19 cellular contexts compared by ENCODE assay signal in genomic region chr2:71492112-71492511, GRCh38. TPM values are rescaled to one million over a fixed set of nuclear protein-coding genes. Genes with fewer than 3 reads are reported as not detected.
DNase-seq lines count a peak whose midpoint lies in the region; ATAC-seq and TF ChIP-seq lines count a peak whose summit lies in the region.
"Had no signal": no experiment of that assay in that cellular context is flagged by ENCODE, and none has a peak within 500 bp of the region (broad histone marks: within the 10 kb centered on the region; RNA-seq: fewer than 3 reads in every experiment).

No MANE protein-coding gene starts in this region.

- TF ChIP-seq CTCF in coronary artery (IDR thresholded peaks at IDR 0.05): no peak

- H3K36me3 ChIP-seq in H7 (replicated peaks; ENCODE audit: control insufficient read depth, insufficient read depth, low read length): no peaks in the 10 kb centered on the region
- H3K36me3 ChIP-seq: SJSA1, WERI-Rb-1 had no signal

- peak overlapping the region; percentile 61 for H3K27ac ChIP-seq in right cardiac atrium (ENCODE audit: low read length)
- H3K27ac ChIP-seq in coronary artery: no peak overlapping the region
- H3K27ac ChIP-seq: BLaER1 treated with 17β-estradiol and CSF1 and Interleukin-3, amounts not matched to agents 10 nM and 100 nM; SJSA1; WERI-Rb-1 had no signal

- H3K27me3 ChIP-seq in right cardiac atrium (ENCODE audit: control insufficient read depth, insufficient read depth) (no peaks in the 10 kb centered on the region), H7 (ENCODE audit: control insufficient read depth, insufficient read depth, low read length) (no peaks in the 10 kb centered on the region)
- H3K27me3 ChIP-seq: BLaER1 treated with 17β-estradiol and CSF1 and Interleukin-3, amounts not matched to agents 10 nM and 100 nM; SJSA1 had no signal

- ATAC-seq in right cardiac atrium: peak; percentile 43 to 59
- ATAC-seq: T-helper 17 cell had no signal

- DNase-seq in LHCN-M2 (ENCODE audit: low read depth) (peak; percentile 72), dermis blood vessel endothelial cell (peak; percentile 98), right cardiac atrium (no peak), pulmonary artery endothelial cell (ENCODE audit: low read depth, low spot score) (peak; percentile 99), coronary artery (ENCODE audit: low spot score) (no peak), H7 (no peak), AG08396 (ENCODE audit: low spot score) (no peak)
- no peak for DNase-seq in stimulated activated naive CD4-positive, alpha-beta T cell (lab: John Stamatoyannopoulos, UW)
- DNase-seq: activated effector memory CD4-positive, alpha-beta T cell treated with anti-CD3 and anti-CD28 coated beads, Interleukin-2, amount 50 U/mL, for 16 hours; amniotic stem cell; NCI-H1417; NCI-H748 treated with DMSO at 0.1 percent for 48 hours; occipital lobe; OCI-M1; stimulated activated CD4-positive, alpha-beta T cell treated with anti-CD3 and anti-CD28 coated beads, Interleukin-2, amount 100 ng/mL, for 48 hours; T-helper 17 cell; WERI-Rb-1 had no signal

- peaks cover 3% of the 10 kb centered on the region for H3K4me1 ChIP-seq in right cardiac atrium (ENCODE audit: control insufficient read depth, insufficient read depth, low read length)

- H3K9me3 ChIP-seq in right cardiac atrium (ENCODE audit: control insufficient read depth, low read length): no peaks in the 10 kb centered on the region
- H3K9me3 ChIP-seq: SJSA1 had no signal

- WGBS in right cardiac atrium: 58% methylated on average over 6 of the region's 6 CpGs

- no peak overlapping the region for H3K4me3 ChIP-seq in right cardiac atrium (ENCODE audit: low read length)
- H3K4me3 ChIP-seq in coronary artery: no peak overlapping the region
- H3K4me3 ChIP-seq in H7 (ENCODE audit: insufficient read depth, low read depth, low read length): no peak overlapping the region
- H3K4me3 ChIP-seq: BLaER1 treated with 17β-estradiol and CSF1 and Interleukin-3, amounts not matched to agents 10 nM and 100 nM; SJSA1 had no signal

- intact Hi-C loops in right cardiac atrium (cut with DNase I): no loop called here

RNA-seq across cellular contexts. Expression of gene DYSF, which starts 38.8 kb away (rescaled TPM):
- 44.2 and 59.5 TPM in 2 replicates for total RNA-seq in LHCN-M2 (2014; rRNA removed)
- 173 TPM for polyA plus RNA-seq in LHCN-M2 (2012)
- 145 and 268 TPM in 2 replicates for total RNA-seq in dermis blood vessel endothelial cell
- total RNA-seq in right cardiac atrium: 10 to 100 TPM; 42.0 to 49.4 (median 43.8) TPM
- polyA plus RNA-seq in right cardiac atrium: 36.7 TPM
- 82.1 and 110 TPM in 2 replicates for total RNA-seq in pulmonary artery endothelial cell
- total RNA-seq in H7 (2014; rRNA removed; shearing (Covaris generic)): 7.4 and 9.5 TPM in 2 replicates

Comparison
In these comparisons a context has a peak if more than half of its experiments do, and no peak if none do; other contexts are left out.
1. DNase-seq: peak in LHCN-M2 (single experiment), dermis blood vessel endothelial cell (single experiment) and pulmonary artery endothelial cell (single experiment); none in right cardiac atrium (0 of 3), coronary artery (single experiment), H7 (single experiment), stimulated activated naive CD4-positive, alpha-beta T cell (0 of 6) and AG08396 (single experiment).